ENCODE assay signal across 28 cellular contexts in genomic region chr10:104608076-104608828, GRCh38. TPM values are rescaled to one million over a fixed set of nuclear protein-coding genes. Genes with fewer than 3 reads are reported as not detected.
"Had no signal": no experiment of that assay in that cellular context is flagged by ENCODE, and none has a peak within 500 bp of the region (broad histone marks: within the 10 kb centered on the region; RNA-seq: fewer than 3 reads in every experiment).

No MANE protein-coding gene starts in this region.

- H3K9ac ChIP-seq: SK-N-SH had no signal

- H3K36me3 ChIP-seq: adrenal gland, MG63, SJSA1 had no signal

- DNase-seq: activated CD4-positive, alpha-beta T cell treated with anti-CD3 and anti-CD28 coated beads, Interleukin-2, amount 10 ng/mL, durations not matched to agents 24 days and 14 days; activated CD4-positive, alpha-beta T cell treated with anti-CD3 and anti-CD28 coated beads, Interleukin-2, amount 50 U/mL, for 4 hours; activated CD8-positive, alpha-beta T cell treated with anti-CD3 and anti-CD28 coated beads for 36 hours; activated gamma-delta T cell treated with Interleukin-2 at 50 U/mL for 16 hours; activated naive CD4-positive, alpha-beta T cell treated with anti-CD3 and anti-CD28 coated beads for 36 hours; activated T-cell treated with anti-CD3 and anti-CD28 coated beads, Interleukin-2, amount 50 U/mL, for 24 hours; adrenal gland; central memory CD4-positive, alpha-beta T cell; Karpas-422; MG63; NCI-H1048; NCI-H1105 treated with DMSO at 0.1 percent for 48 hours; NCI-H1436; NCI-H1694; NCI-H1930; NCI-H2081 treated with DMSO at 0.1 percent for 48 hours; NCI-H226; NCI-H524 treated with DMSO at 0.1 percent for 48 hours; RPMI8226; SHP77 treated with DMSO at 0.1 percent for 48 hours; SK-N-SH; T-cell; T-helper 2 cell; T-helper 9 cell had no signal

- H3K27me3 ChIP-seq: adrenal gland, SJSA1 had no signal

- H3K9me3 ChIP-seq: adrenal gland, MG63, SJSA1, SK-N-SH had no signal

- H3K4me2 ChIP-seq: SK-N-SH had no signal

- H3K4me3 ChIP-seq: adrenal gland, MG63, SJSA1 had no signal

- H3K27ac ChIP-seq: adrenal gland, SJSA1 had no signal

- H3K4me1 ChIP-seq: adrenal gland, SJSA1 had no signal

RNA-seq across cellular contexts. Expression of gene SORCS3, which starts 32.8 kb away (rescaled TPM):
- total RNA-seq: activated CD4-positive, alpha-beta T cell treated with anti-CD3 and anti-CD28 coated beads, Interleukin-2, amount 10 ng/mL, durations not matched to agents 24 days and 14 days; activated CD8-positive, alpha-beta T cell treated with anti-CD3 and anti-CD28 coated beads for 36 hours; activated naive CD4-positive, alpha-beta T cell treated with anti-CD3 and anti-CD28 coated beads for 36 hours; activated naive CD4-positive, alpha-beta T cell treated with anti-CD3 and anti-CD28 coated beads, Interleukin-2, amount 50 U/mL, for 72 hours; activated T-helper 1 cell treated with anti-CD3 and anti-CD28 coated beads, Interleukin-12 subunit alpha, Interleukin-12 subunit beta, Interleukin-2, Interleukin-4 antibody, amounts not matched to agents 30 ng/mL and 10 ng/mL and 1 ng/mL, durations not matched to agents 14 hours and 24 hours and 36 hours; NCI-H460; SJSA1 had no signal
- polyA plus RNA-seq: SK-N-SH had no signal
